Comparison of ENCODE assay signal across 21 cellular contexts in the genomic region with DNA sequence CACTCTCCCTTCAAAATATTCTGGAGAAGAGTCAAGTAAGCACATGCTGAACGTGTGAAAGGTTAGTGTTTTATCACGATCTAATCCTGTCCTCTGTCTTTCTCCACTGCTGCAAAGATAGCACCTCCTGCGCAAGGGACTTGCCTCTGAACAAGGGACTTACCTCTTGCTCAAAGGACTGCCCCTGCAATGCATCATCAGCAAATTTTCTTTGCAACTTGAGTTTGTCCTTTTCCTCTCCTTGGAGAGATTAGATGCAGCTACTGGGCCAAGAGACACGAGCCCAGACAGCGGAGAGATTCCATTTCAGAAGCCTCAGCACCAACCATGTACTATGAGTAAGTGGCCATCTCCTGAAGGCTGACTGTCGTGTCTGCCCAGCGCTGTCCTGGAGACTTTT.
DNase-seq lines count a peak whose midpoint lies in the region; ATAC-seq, FAIRE-seq and TF ChIP-seq lines count a peak whose summit lies in the region.
"Had no signal": no experiment of that assay in that cellular context is flagged by ENCODE, and none has a peak within 500 bp of the region (broad histone marks: within the 10 kb centered on the region; RNA-seq: fewer than 3 reads in every experiment).

No MANE protein-coding gene starts in this region.

- DNase-seq in activated CD8-positive, alpha-beta memory T cell treated with anti-CD3 and anti-CD28 coated beads, Interleukin-2, amount 50 U/mL, for 48 hours, result peak; percentile 12
- no peak for DNase-seq in activated CD8-positive, alpha-beta memory T cell treated with anti-CD3 and anti-CD28 coated beads for 24 hours
- DNase-seq in A549 (ENCODE audit: low read depth in 1 of 2, low spot score in 1 of 2) (no peak), RPMI8226 (peak; percentile 12), NCI-H2081 treated with DMSO at 0.1 percent for 48 hours (lab: John Stamatoyannopoulos, UW) (no peak)
- DNase-seq in activated CD4-positive, CD25-positive, alpha-beta regulatory T cell (lab: John Stamatoyannopoulos, UW), result no peak
- DNase-seq: Caco-2; CD4-positive, alpha-beta T cell; DMS153; DMS79; GDM1; GOT3; H7; HFFc6 had no signal

- no peak overlapping the region for H3K4me3 ChIP-seq in A549
- no peak overlapping the region for H3K4me3 ChIP-seq in parathyroid adenoma (ENCODE audit: low read depth, low read length)

- CTCF ChIA-PET in A549 (lab: Yijun Ruan, JAX), result no interaction called here

- POLR2A ChIA-PET in A549 (lab: Yijun Ruan, JAX), result no interaction called here

- no peaks in the 10 kb centered on the region for H3K27me3 ChIP-seq in parathyroid adenoma (ENCODE audit: control insufficient read depth, insufficient read depth, low read length)

- no peak for TF ChIP-seq CTCF in A549 (IDR thresholded peaks at IDR 0.05)
- no peak for TF ChIP-seq CTCF in parathyroid adenoma (IDR thresholded peaks at IDR 0.05)

- no peaks in the 10 kb centered on the region for H3K36me3 ChIP-seq in parathyroid adenoma (ENCODE audit: control insufficient read depth, insufficient read depth, low read length)

- no peak for FAIRE-seq in A549 (lab: Jason Lieb, UNC)
- FAIRE-seq: GM12892, GM18507, HTR-8/SVneo had no signal

- TF ChIP-seq POLR2A in A549 (IDR thresholded peaks at IDR 0.05; ENCODE audit: low read length), result no peak

- no peaks in the 10 kb centered on the region for H3K79me2 ChIP-seq in parathyroid adenoma

- TF ChIP-seq EP300 in A549 (IDR thresholded peaks at IDR 0.05), result no peak

- WGBS in A549 (ENCODE audit: missing lambda C conversion rate), result 63% methylated on average over 7 of the region's 7 CpGs

- H3K27ac ChIP-seq in A549 (no peak overlapping the region), parathyroid adenoma (no peak overlapping the region)
- H3K27ac ChIP-seq: 22Rv1, C4-2B had no signal

- no peak for ATAC-seq in A549
- ATAC-seq: HCT116 had no signal

- H3K4me1 ChIP-seq in A549 (no peaks in the 10 kb centered on the region), parathyroid adenoma (peaks cover 7% of the 10 kb centered on the region)
- H3K4me1 ChIP-seq: Caco-2 had no signal

- H3K9me3 ChIP-seq in A549 (no peaks in the 10 kb centered on the region), parathyroid adenoma (ENCODE audit: control insufficient read depth, low read length) (no peaks in the 10 kb centered on the region)
- H3K9me3 ChIP-seq: Caco-2 had no signal

- peak overlapping the region; percentile 42 for H2AFZ ChIP-seq in parathyroid adenoma

- H3K4me2 ChIP-seq in A549 (no peak overlapping the region), parathyroid adenoma (ENCODE audit: low read length) (no peak overlapping the region)

- H3K9ac ChIP-seq in parathyroid adenoma, result no peak overlapping the region

- TF ChIP-seq RAD21 in A549 (conservative IDR thresholded peaks at IDR 0.05 in 1 of 2, IDR thresholded peaks at IDR 0.05 in 1 of 2), result no peak

TF ChIP-seq in A549, 52 proteins besides CTCF, POLR2A, EP300 and RAD21:
- no peak for TF ChIP-seq ZNF302 (CRISPR knock-in tag; IDR thresholded peaks at IDR 0.05)
- TF ChIP-seq NR3C1 (IDR thresholded peaks at IDR 0.05), result no peak
- peak; percentile 56 for TF ChIP-seq MAFK (IDR thresholded peaks at IDR 0.05; ENCODE audit: partially characterized antibody)

Comparison
In these comparisons a context has a peak if more than half of its experiments do, and no peak if none do; other contexts are left out.
1. DNase-seq: peak in activated CD8-positive, alpha-beta memory T cell treated with anti-CD3 and anti-CD28 coated beads, Interleukin-2, amount 50 U/mL, for 48 hours (single experiment) and RPMI8226 (single experiment); none in activated CD8-positive, alpha-beta memory T cell treated with anti-CD3 and anti-CD28 coated beads for 24 hours (single experiment), A549 (0 of 2), NCI-H2081 treated with DMSO at 0.1 percent for 48 hours (single experiment) and activated CD4-positive, CD25-positive, alpha-beta regulatory T cell (0 of 4).